In the genomic region with DNA sequence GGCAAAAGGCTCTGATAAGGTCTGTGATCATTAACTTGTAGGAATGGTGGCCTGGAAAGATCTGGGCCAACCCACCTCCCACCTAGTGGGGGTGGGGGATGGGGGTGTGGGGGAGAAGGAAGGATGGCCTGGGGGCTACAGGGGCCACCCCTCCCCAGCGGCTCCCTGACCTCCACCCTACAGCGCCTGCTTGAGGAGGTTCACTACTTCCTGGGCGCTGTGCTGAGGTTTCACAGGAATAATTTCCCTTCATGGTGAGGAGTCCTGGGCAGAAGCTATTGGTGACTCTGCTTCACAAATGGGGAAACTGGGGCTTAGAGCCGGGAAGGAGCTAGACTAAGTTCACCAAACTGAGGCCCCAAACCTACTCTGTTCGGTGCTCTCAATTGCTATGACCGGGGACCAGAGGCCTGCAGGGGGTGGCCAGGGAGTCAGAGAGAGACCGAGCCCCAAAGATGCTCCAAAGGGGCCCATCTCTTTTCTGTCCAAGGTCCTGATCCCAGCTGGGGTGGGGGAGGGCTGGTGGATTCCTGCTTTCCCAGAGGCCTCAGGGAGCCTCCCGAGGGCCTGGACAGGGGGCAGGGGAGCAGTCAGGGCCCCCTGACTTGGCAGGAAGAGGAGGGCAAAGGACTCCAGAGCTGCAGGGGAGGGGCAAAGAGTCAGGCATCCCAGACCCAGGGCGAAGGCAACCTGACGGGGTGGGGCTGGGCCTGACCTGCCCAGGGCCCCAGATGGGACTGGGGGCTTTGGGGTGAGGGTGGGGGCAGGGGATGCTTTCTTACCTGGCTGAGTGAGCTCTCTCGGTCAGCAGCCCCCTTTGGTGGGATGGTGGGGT, we compare ENCODE assay signal across 15 cellular contexts. TPM values are rescaled to one million over a fixed set of nuclear protein-coding genes. Genes with fewer than 3 reads are reported as not detected.
DNase-seq lines count a peak whose midpoint lies in the region; ATAC-seq and TF ChIP-seq lines count a peak whose summit lies in the region.
"Had no signal": no experiment of that assay in that cellular context is flagged by ENCODE, and none has a peak within 500 bp of the region (broad histone marks: within the 10 kb centered on the region; RNA-seq: fewer than 3 reads in every experiment).

No MANE protein-coding gene starts in this region.

- no peaks in the 10 kb centered on the region for H3K4me1 ChIP-seq in HEK293 (ENCODE audit: control insufficient read depth, insufficient read depth, low read length)
- no peaks in the 10 kb centered on the region for H3K4me1 ChIP-seq in endocrine pancreas (ENCODE audit: control insufficient read depth, insufficient read depth, low read length)
- H3K4me1 ChIP-seq: uterus had no signal

- POLR2A ChIA-PET in HEK293 (lab: Yijun Ruan, JAX), result no interaction called here

- TF ChIP-seq CTCF in HEK293 (tag by site-specific recombination; IDR thresholded peaks at IDR 0.05), result no peak
- no peak for TF ChIP-seq CTCF in type B pancreatic cell (conservative IDR thresholded peaks at IDR 0.05)

- peak overlapping the region; percentile 57 for H3K27ac Mint-ChIP-seq in type B pancreatic cell
- H3K27ac Mint-ChIP-seq: effector memory CD8-positive, alpha-beta T cell had no signal

- DNase-seq in mucosa of gallbladder (ENCODE audit: low spot score), result peak; percentile 42
- no peak for DNase-seq in type B pancreatic cell (ENCODE audit: extremely low spot score, unreplicated experiment)
- DNase-seq in central memory CD4-positive, alpha-beta T cell, result no peak
- no peak for DNase-seq in hippocampal formation (lab: John Stamatoyannopoulos, UW)
- DNase-seq: activated naive CD4-positive, alpha-beta T cell; effector memory CD8-positive, alpha-beta T cell; head of caudate nucleus; NCI-H2029; NCI-H446 treated with DMSO at 0.1 percent for 48 hours; sigmoid colon; uterus had no signal

- H3K4me1 Mint-ChIP-seq in type B pancreatic cell (ENCODE audit: unreplicated experiment), result peaks cover 16% of the 10 kb centered on the region

- ATAC-seq in HG02610 (IDR thresholded peaks at IDR 0.05; ENCODE audit: unreplicated experiment), result no peak
- ATAC-seq: effector memory CD8-positive, alpha-beta T cell had no signal

- no peaks in the 10 kb centered on the region for H3K36me3 Mint-ChIP-seq in type B pancreatic cell

- H3K4me3 Mint-ChIP-seq in type B pancreatic cell, result peak overlapping the region; percentile 83
- H3K4me3 Mint-ChIP-seq: effector memory CD8-positive, alpha-beta T cell had no signal

- no peaks in the 10 kb centered on the region for H3K9me3 Mint-ChIP-seq in type B pancreatic cell
- H3K9me3 Mint-ChIP-seq: effector memory CD8-positive, alpha-beta T cell had no signal

- CTCF ChIA-PET in HEK293 (lab: Yijun Ruan, JAX), result interaction anchor here (0.7 to 1.6 kb wide), 5 partner anchors 8 to 130 kb away, joined by 3 to 8 read pairs (median 4); no protein-coding TSS in a partner anchor

- H3K36me3 ChIP-seq in HEK293 (ENCODE audit: control insufficient read depth in 2 of 2, insufficient read depth in 1 of 2, low read length in 2 of 2) (no peaks in the 10 kb centered on the region), endocrine pancreas (ENCODE audit: control insufficient read depth, insufficient read depth, low read length) (no peaks in the 10 kb centered on the region)
- H3K36me3 ChIP-seq: sigmoid colon, uterus had no signal

- H3K4me3 ChIP-seq in HEK293 (ENCODE audit: low read depth, low read length), result no peak overlapping the region
- no peak overlapping the region for H3K4me3 ChIP-seq in endocrine pancreas (ENCODE audit: control insufficient read depth, insufficient read depth, low read length)
- H3K4me3 ChIP-seq: uterus had no signal

- H3K27me3 ChIP-seq in endocrine pancreas (ENCODE audit: control insufficient read depth, insufficient read depth, low read length), result no peaks in the 10 kb centered on the region
- H3K27me3 ChIP-seq: sigmoid colon, uterus had no signal

- no peaks in the 10 kb centered on the region for H3K27me3 Mint-ChIP-seq in type B pancreatic cell

- no peak overlapping the region for H3K27ac ChIP-seq in HEK293 (ENCODE audit: extremely low read depth, low read depth, low read length)
- H3K27ac ChIP-seq: RWPE1, uterus had no signal

- H3K9ac ChIP-seq in endocrine pancreas (ENCODE audit: control insufficient read depth, insufficient read depth, low read length), result peak overlapping the region; percentile 38

- H3K9me3 ChIP-seq in HEK293 (ENCODE audit: control insufficient read depth, insufficient read depth, low read depth, low read length) (no peaks in the 10 kb centered on the region), endocrine pancreas (ENCODE audit: control insufficient read depth, low read length) (no peaks in the 10 kb centered on the region)
- H3K9me3 ChIP-seq: sigmoid colon, uterus had no signal

TF ChIP-seq in HEK293, 187 proteins besides CTCF, POLR2A, EP300 and RAD21:
- TF ChIP-seq, protein P1, sequence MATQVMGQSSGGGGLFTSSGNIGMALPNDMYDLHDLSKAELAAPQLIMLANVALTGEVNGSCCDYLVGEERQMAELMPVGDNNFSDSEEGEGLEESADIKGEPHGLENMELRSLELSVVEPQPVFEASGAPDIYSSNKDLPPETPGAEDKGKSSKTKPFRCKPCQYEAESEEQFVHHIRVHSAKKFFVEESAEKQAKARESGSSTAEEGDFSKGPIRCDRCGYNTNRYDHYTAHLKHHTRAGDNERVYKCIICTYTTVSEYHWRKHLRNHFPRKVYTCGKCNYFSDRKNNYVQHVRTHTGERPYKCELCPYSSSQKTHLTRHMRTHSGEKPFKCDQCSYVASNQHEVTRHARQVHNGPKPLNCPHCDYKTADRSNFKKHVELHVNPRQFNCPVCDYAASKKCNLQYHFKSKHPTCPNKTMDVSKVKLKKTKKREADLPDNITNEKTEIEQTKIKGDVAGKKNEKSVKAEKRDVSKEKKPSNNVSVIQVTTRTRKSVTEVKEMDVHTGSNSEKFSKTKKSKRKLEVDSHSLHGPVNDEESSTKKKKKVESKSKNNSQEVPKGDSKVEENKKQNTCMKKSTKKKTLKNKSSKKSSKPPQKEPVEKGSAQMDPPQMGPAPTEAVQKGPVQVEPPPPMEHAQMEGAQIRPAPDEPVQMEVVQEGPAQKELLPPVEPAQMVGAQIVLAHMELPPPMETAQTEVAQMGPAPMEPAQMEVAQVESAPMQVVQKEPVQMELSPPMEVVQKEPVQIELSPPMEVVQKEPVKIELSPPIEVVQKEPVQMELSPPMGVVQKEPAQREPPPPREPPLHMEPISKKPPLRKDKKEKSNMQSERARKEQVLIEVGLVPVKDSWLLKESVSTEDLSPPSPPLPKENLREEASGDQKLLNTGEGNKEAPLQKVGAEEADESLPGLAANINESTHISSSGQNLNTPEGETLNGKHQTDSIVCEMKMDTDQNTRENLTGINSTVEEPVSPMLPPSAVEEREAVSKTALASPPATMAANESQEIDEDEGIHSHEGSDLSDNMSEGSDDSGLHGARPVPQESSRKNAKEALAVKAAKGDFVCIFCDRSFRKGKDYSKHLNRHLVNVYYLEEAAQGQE (tag by site-specific recombination; IDR thresholded peaks at IDR 0.05), result peak; percentile 88
- no peak for TF ChIP-seq ZNF146 (tag by site-specific recombination; IDR thresholded peaks at IDR 0.05)

RNA-seq across cellular contexts. Expression of gene HNF1A, which starts 1.7 kb away (rescaled TPM):
- 12.0 TPM for total RNA-seq in mucosa of gallbladder
- total RNA-seq in type B pancreatic cell (ENCODE audit: low replicate concordance), result 7.2 and 9.6 TPM in 2 replicates

RNA-seq across cellular contexts. Expression of gene C12orf43, which starts 36.2 kb away (rescaled TPM):
- total RNA-seq in mucosa of gallbladder, result 14.7 TPM
- total RNA-seq in type B pancreatic cell (ENCODE audit: low replicate concordance), result 15.1 and 21.2 TPM in 2 replicates

RNA-seq across cellular contexts. Expression of gene OASL, which starts 59.0 kb away (rescaled TPM):
- total RNA-seq in mucosa of gallbladder (3.1 TPM), type B pancreatic cell (ENCODE audit: low replicate concordance) (0.17 and 0.19 TPM in 2 replicates)
